ENCODE assay signal across 14 cellular contexts in the genomic region with DNA sequence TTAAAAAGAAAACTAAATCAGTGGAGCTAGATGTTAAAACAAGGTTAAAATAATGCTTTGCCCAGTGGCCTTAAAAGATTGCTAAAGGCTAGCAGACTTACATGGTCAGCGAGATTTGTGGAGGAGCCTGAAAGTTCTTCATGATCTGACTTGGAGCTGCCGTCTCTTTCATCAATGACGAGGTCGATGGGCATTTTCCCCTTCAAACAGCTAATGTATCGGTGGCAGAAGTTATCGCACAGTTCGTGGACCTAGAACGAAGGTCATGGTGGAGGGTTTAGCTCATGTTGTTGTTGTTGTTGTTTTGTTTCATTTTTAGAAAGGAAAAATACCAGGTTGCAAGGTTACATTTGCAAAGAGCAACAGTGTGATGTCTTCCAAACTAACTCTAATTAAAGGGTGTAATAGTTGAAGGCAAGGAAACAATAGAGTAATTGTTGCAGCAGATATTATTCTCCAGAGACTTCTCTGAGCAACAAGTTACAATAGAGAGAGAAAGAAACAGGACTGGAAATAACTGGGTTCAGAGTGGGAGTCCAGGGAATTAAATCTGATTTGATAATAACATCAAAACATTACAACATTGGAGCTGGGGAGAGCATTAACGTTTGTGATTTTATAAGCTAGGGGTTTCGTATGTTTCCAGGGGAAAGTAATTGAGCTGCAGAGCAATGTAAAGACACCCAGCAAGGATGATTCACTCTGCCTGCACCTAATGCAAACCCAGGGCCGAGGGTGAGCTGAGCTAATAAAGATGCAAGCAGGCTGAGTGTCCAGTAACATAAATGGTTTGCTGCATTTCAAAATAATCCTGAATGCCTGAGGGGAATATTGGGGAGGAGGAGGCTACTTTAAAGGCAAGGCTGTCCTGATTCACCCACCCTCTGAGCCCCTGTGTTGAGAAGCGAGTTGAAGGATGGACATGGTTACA. TPM values are rescaled to one million over a fixed set of nuclear protein-coding genes. Genes with fewer than 3 reads are reported as not detected.
A peak's percentile ranks its signal among the peaks of the same experiment; 100 is the strongest.
DNase-seq lines count a peak whose midpoint lies in the region; ATAC-seq, FAIRE-seq and TF ChIP-seq lines count a peak whose summit lies in the region.
"Had no signal": no experiment of that assay in that cellular context is flagged by ENCODE, and none has a peak within 500 bp of the region (broad histone marks: within the 10 kb centered on the region; RNA-seq: fewer than 3 reads in every experiment).

No MANE protein-coding gene starts in this region.

- H3K4ac ChIP-seq in neuronal stem cell (ENCODE audit: low read length), result no peak overlapping the region

- FAIRE-seq in D721Med (lab: Jason Lieb, UNC), result no peak

- H2AK5ac ChIP-seq in neuronal stem cell (ENCODE audit: low read depth, low read length), result no peak overlapping the region

- H2AFZ ChIP-seq in fibroblast of lung (ENCODE audit: low read length), result no peak overlapping the region
- H2AFZ ChIP-seq in neuronal stem cell (ENCODE audit: low read length), result no peak overlapping the region

- H3K9ac ChIP-seq in fibroblast of lung (ENCODE audit: insufficient read depth, low read length), result no peak overlapping the region
- H3K9ac ChIP-seq in neuronal stem cell (ENCODE audit: low read depth, low read length, poor library complexity), result no peak overlapping the region
- H3K9ac ChIP-seq: BLaER1 had no signal

- H3K9me3 ChIP-seq in fibroblast of lung (ENCODE audit: control insufficient read depth, insufficient read depth, low read depth, low read length) (no peaks in the 10 kb centered on the region), neuronal stem cell (replicated peaks in 1 of 2; ENCODE audit: control insufficient read depth in 2 of 2, insufficient read depth in 1 of 2, low read depth in 1 of 2, low read length in 2 of 2) (no peaks in the 10 kb centered on the region)
- H3K9me3 ChIP-seq: psoas muscle had no signal

- H3K4me2 ChIP-seq in fibroblast of lung (ENCODE audit: extremely low read depth, insufficient read depth, low read length) (no peak overlapping the region), neuronal stem cell (ENCODE audit: insufficient read depth, low read length, poor library complexity, severe bottlenecking) (peak overlapping the region; percentile 26)
- H3K4me2 ChIP-seq: BLaER1 had no signal

- no peaks in the 10 kb centered on the region for H3K27me3 ChIP-seq in fibroblast of lung (ENCODE audit: control insufficient read depth, insufficient read depth, low read length)
- no peaks in the 10 kb centered on the region for H3K27me3 ChIP-seq in neuronal stem cell (ENCODE audit: control insufficient read depth in 3 of 3, insufficient read depth in 3 of 3, low read depth in 1 of 3, low read length in 3 of 3)

- no peak overlapping the region for H4K91ac ChIP-seq in neuronal stem cell (ENCODE audit: low read depth, low read length, poor library complexity)

- H3K4me3 ChIP-seq in fibroblast of lung (replicated peaks in 1 of 4; ENCODE audit: control extremely low read depth in 1 of 4, insufficient read depth in 1 of 4, low read depth in 3 of 4, low read length in 4 of 4) (no peak overlapping the region), neuronal stem cell (ENCODE audit: low read length in 2 of 2) (no peak overlapping the region)
- H3K4me3 ChIP-seq: BLaER1, psoas muscle had no signal

- H3K79me2 ChIP-seq in fibroblast of lung (ENCODE audit: control insufficient read depth, insufficient read depth, low read length), result peaks cover 73% of the 10 kb centered on the region

- H3K14ac ChIP-seq in neuronal stem cell (ENCODE audit: low read length), result no peak overlapping the region

- H3K4me1 ChIP-seq in fibroblast of lung (ENCODE audit: control insufficient read depth, extremely low read depth, insufficient read depth, low read length), result no peaks in the 10 kb centered on the region
- H3K4me1 ChIP-seq in neuronal stem cell (ENCODE audit: control insufficient read depth in 2 of 2, insufficient read depth in 1 of 2, low read depth in 1 of 2, low read length in 2 of 2), result peaks cover 2 to 17% of the 10 kb centered on the region in 2 donors
- H3K4me1 ChIP-seq: BLaER1, psoas muscle had no signal

- H3K27ac ChIP-seq in fibroblast of lung (ENCODE audit: insufficient read depth, low read length) (no peak overlapping the region), neuronal stem cell (replicated peaks; ENCODE audit: low read length) (no peak overlapping the region)
- H3K27ac ChIP-seq: BLaER1, psoas muscle had no signal

- H4K20me1 ChIP-seq in fibroblast of lung (ENCODE audit: control insufficient read depth, extremely low read depth, insufficient read depth, low read length), result no peaks in the 10 kb centered on the region

- H2BK120ac ChIP-seq in neuronal stem cell (ENCODE audit: low read depth, low read length), result no peak overlapping the region

- no peak overlapping the region for H3K23ac ChIP-seq in neuronal stem cell (ENCODE audit: low read depth, low read length, poor library complexity)

- WGBS in neuronal stem cell (ENCODE audit: extremely low coverage in 2 of 2, insufficient read length in 2 of 2, insufficient replicate concordance in 1 of 2), 2 donors, result no CpG with 5 or more reads among the region's 12 CpGs

- peak; percentile 85 for DNase-seq in EH (ENCODE audit: low read depth)
- DNase-seq in fibroblast of lung (ENCODE audit: low read depth in 2 of 2), result peak; percentile 46 to 84
- no peak for DNase-seq in neuronal stem cell (ENCODE audit: low spot score)
- no peak for DNase-seq in stimulated activated CD8-positive, alpha-beta memory T cell treated with anti-CD3 and anti-CD28 coated beads, Interleukin-4, amount 100 ng/mL, for 48 hours
- no peak for DNase-seq in D721Med (ENCODE audit: insufficient read length, low spot score)
- DNase-seq: activated CD4-positive, CD25-positive, alpha-beta regulatory T cell; activated naive CD4-positive, alpha-beta T cell treated with Interleukin-2 at 50 U/mL for 16 hours; NCI-H1092; NK-92 treated with Interleukin-12 subunit alpha and Interleukin-12 subunit beta, amount 100 ng/mL, for 24 hours; psoas muscle had no signal

- H4K8ac ChIP-seq in neuronal stem cell (ENCODE audit: low read depth, low read length), result no peak overlapping the region

- ATAC-seq in SK-N-SH treated with all-trans-retinoic acid at 6 μM for 48 hours (peak; percentile 28), HG03439 (IDR thresholded peaks at IDR 0.05; ENCODE audit: unreplicated experiment) (no peak), GM19328 (IDR thresholded peaks at IDR 0.05; ENCODE audit: unreplicated experiment) (no peak)
- ATAC-seq: psoas muscle had no signal

- H3K79me1 ChIP-seq in neuronal stem cell (ENCODE audit: low read depth, low read length), result peaks cover 6% of the 10 kb centered on the region

- H3K18ac ChIP-seq in neuronal stem cell (ENCODE audit: low read length), result no peak overlapping the region

- no peak overlapping the region for H2BK15ac ChIP-seq in neuronal stem cell (ENCODE audit: low read length)

- no peak overlapping the region for H2BK12ac ChIP-seq in neuronal stem cell (ENCODE audit: low read length)

- H3K36me3 ChIP-seq in fibroblast of lung (ENCODE audit: control insufficient read depth, insufficient read depth, low read length) (peaks cover 10% of the 10 kb centered on the region), neuronal stem cell (replicated peaks in 1 of 2; ENCODE audit: control insufficient read depth in 2 of 2, insufficient read depth in 2 of 2, low read length in 2 of 2) (peaks cover 9 to 73% of the 10 kb centered on the region in 2 donors)
- H3K36me3 ChIP-seq: BLaER1 had no signal

- no peak for TF ChIP-seq CTCF in fibroblast of lung (conservative IDR thresholded peaks at IDR 0.05 in 1 of 2, IDR thresholded peaks at IDR 0.05 in 1 of 2; ENCODE audit: low read depth in 1 of 2, low read length in 2 of 2)
- TF ChIP-seq CTCF in D721Med (IDR thresholded peaks at IDR 0.05; ENCODE audit: insufficient read depth, missing control alignments), result no peak

- no peak overlapping the region for H2BK5ac ChIP-seq in neuronal stem cell (ENCODE audit: low read length)

TF ChIP-seq in SK-N-SH treated with all-trans-retinoic acid at 6 μM for 48 hours, 23 proteins besides CTCF, POLR2A, EP300 and RAD21:
- no peak for TF ChIP-seq ARNTL (CRISPR knock-in tag; IDR thresholded peaks at IDR 0.05; ENCODE audit: borderline replicate concordance, low read depth)
- no peak for TF ChIP-seq ZNF565 (CRISPR knock-in tag; conservative IDR thresholded peaks at IDR 0.05; ENCODE audit: low read depth)
- no peak for TF ChIP-seq OSR1 (CRISPR knock-in tag; IDR thresholded peaks at IDR 0.05)
- TF ChIP-seq, protein P1, sequence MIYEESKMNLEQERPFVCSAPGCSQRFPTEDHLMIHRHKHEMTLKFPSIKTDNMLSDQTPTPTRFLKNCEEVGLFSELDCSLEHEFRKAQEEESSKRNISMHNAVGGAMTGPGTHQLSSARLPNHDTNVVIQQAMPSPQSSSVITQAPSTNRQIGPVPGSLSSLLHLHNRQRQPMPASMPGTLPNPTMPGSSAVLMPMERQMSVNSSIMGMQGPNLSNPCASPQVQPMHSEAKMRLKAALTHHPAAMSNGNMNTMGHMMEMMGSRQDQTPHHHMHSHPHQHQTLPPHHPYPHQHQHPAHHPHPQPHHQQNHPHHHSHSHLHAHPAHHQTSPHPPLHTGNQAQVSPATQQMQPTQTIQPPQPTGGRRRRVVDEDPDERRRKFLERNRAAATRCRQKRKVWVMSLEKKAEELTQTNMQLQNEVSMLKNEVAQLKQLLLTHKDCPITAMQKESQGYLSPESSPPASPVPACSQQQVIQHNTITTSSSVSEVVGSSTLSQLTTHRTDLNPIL (CRISPR knock-in tag; IDR thresholded peaks at IDR 0.05; ENCODE audit: low read depth), result no peak
- no peak for TF ChIP-seq CSRNP3 (CRISPR knock-in tag; IDR thresholded peaks at IDR 0.05)
- TF ChIP-seq ZNF8 (CRISPR knock-in tag; IDR thresholded peaks at IDR 0.05), result no peak
- no peak for TF ChIP-seq ESRRG (CRISPR knock-in tag; IDR thresholded peaks at IDR 0.05)
- TF ChIP-seq TCF4 (CRISPR knock-in tag; IDR thresholded peaks at IDR 0.05; ENCODE audit: borderline replicate concordance), result no peak
- no peak for TF ChIP-seq TOX (CRISPR knock-in tag; IDR thresholded peaks at IDR 0.05; ENCODE audit: borderline replicate concordance)
TF ChIP-seq in SK-N-SH treated with all-trans-retinoic acid at 6 μM for 48 hours: peak in this region for 0.

RNA-seq across cellular contexts. Expression of gene MEIS2, which starts 6.6 kb away (rescaled TPM):
- total RNA-seq in fibroblast of lung, result 16.9 and 31.0 TPM in 2 replicates
- polyA plus RNA-seq in fibroblast of lung, result 37.1 and 40.2 TPM in 2 replicates
- 42.3 and 48.9 TPM in 2 replicates for polyA plus RNA-seq in fibroblast of lung (2012)
- 68.8 and 77.4 TPM in 2 replicates for polyA minus RNA-seq in fibroblast of lung (ENCODE audit: low replicate concordance)
- 50.7 TPM for polyA plus RNA-seq in neuronal stem cell (2013, experiment 1 of 2)
- 50.7 TPM for polyA plus RNA-seq in neuronal stem cell (2013, experiment 2 of 2)

Comparison
In these comparisons a context has a peak if more than half of its experiments do, and no peak if none do; other contexts are left out.
1. DNase-seq: peak in EH (single experiment) and fibroblast of lung (2 of 2); none in neuronal stem cell (single experiment), stimulated activated CD8-positive, alpha-beta memory T cell treated with anti-CD3 and anti-CD28 coated beads, Interleukin-4, amount 100 ng/mL, for 48 hours (single experiment) and D721Med (single experiment).